ENCODE assay signal across 8 cellular contexts in genomic region chr9:98081477-98082219, GRCh38. TPM values are rescaled to one million over a fixed set of nuclear protein-coding genes. Genes with fewer than 3 reads are reported as not detected.
DNase-seq lines count a peak whose midpoint lies in the region; ATAC-seq and TF ChIP-seq lines count a peak whose summit lies in the region.

No MANE protein-coding gene starts in this region.

- H3K27me3 Mint-ChIP-seq in activated CD4-positive, alpha-beta memory T cell treated with anti-CD3 and anti-CD28 coated beads, Interleukin-2, amount 10 ng/mL, durations not matched to agents 7 days and 5 days = no peaks in the 10 kb centered on the region

- no peaks in the 10 kb centered on the region for H3K9me3 Mint-ChIP-seq in activated CD4-positive, alpha-beta memory T cell treated with anti-CD3 and anti-CD28 coated beads, Interleukin-2, amount 10 ng/mL, durations not matched to agents 7 days and 5 days

- peaks cover 83% of the 10 kb centered on the region for H3K36me3 Mint-ChIP-seq in activated CD4-positive, alpha-beta memory T cell treated with anti-CD3 and anti-CD28 coated beads, Interleukin-2, amount 10 ng/mL, durations not matched to agents 7 days and 5 days (ENCODE audit: low read depth)

- TF ChIP-seq POLR2A in gastroesophageal sphincter (IDR thresholded peaks at IDR 0.05) = no peak

- TF ChIP-seq CTCF in gastroesophageal sphincter (IDR thresholded peaks at IDR 0.05) = no peak

- DNase-seq in HPDE6-E6E7 (ENCODE audit: extremely low spot score) (peak; percentile 60), NCI-H1436 treated with DMSO at 0.1 percent for 48 hours (lab: John Stamatoyannopoulos, UW) (no peak), substantia nigra (lab: John Stamatoyannopoulos, UW) (no peak), DMS114 treated with DMSO at 0.1 percent for 48 hours (lab: John Stamatoyannopoulos, UW; ENCODE audit: unreplicated experiment) (no peak)
- peak; percentile 53 for DNase-seq in activated CD4-positive, alpha-beta memory T cell treated with anti-CD3 and anti-CD28 coated beads, Interleukin-2, amount 10 ng/mL, durations not matched to agents 7 days and 5 days
- peak; percentile 42 for DNase-seq in stimulated activated CD4-positive, alpha-beta T cell treated with anti-CD3 and anti-CD28 coated beads, Interleukin-4, amount 100 ng/mL, for 24 hours

- TF ChIP-seq EP300 in gastroesophageal sphincter (IDR thresholded peaks at IDR 0.05) = no peak

- H3K4me1 ChIP-seq in gastroesophageal sphincter = no peaks in the 10 kb centered on the region

- POLR2A ChIA-PET in activated CD4-positive, alpha-beta memory T cell treated with anti-CD3 and anti-CD28 coated beads, Interleukin-2, amount 10 ng/mL, durations not matched to agents 7 days and 5 days (lab: Charles Lee) = interaction anchor here (0.8 to 2.4 kb wide), 6 partner anchors 8 to 30 kb away, joined by 4 to 10 read pairs (median 6); no protein-coding TSS in a partner anchor

- CTCF ChIA-PET in activated CD4-positive, alpha-beta memory T cell treated with anti-CD3 and anti-CD28 coated beads, Interleukin-2, amount 10 ng/mL, durations not matched to agents 7 days and 5 days (lab: Charles Lee) = interaction anchor here (1.0 to 1.8 kb wide), 2 partner anchors 8 to 37 kb away, joined by 3 to 5 read pairs; partner anchors contain the start of gene TRIM14

- no peak overlapping the region for H3K4me3 ChIP-seq in gastroesophageal sphincter

- peaks cover 46% of the 10 kb centered on the region for H3K4me1 Mint-ChIP-seq in activated CD4-positive, alpha-beta memory T cell treated with anti-CD3 and anti-CD28 coated beads, Interleukin-2, amount 10 ng/mL, durations not matched to agents 7 days and 5 days

- H3K9me3 ChIP-seq in gastroesophageal sphincter = no peaks in the 10 kb centered on the region

- H3K36me3 ChIP-seq in gastroesophageal sphincter = peaks cover 0 to 76% of the 10 kb centered on the region in 2 donors

- no peak overlapping the region for H3K4me3 Mint-ChIP-seq in activated CD4-positive, alpha-beta memory T cell treated with anti-CD3 and anti-CD28 coated beads, Interleukin-2, amount 10 ng/mL, durations not matched to agents 7 days and 5 days

- H3K27ac ChIP-seq in gastroesophageal sphincter (peak overlapping the region in 1 of 4 donors; percentile 14), substantia nigra (ENCODE audit: low read depth, low read length, poor library complexity, severe bottlenecking) (no peak overlapping the region)

- H3K27me3 ChIP-seq in gastroesophageal sphincter = no peaks in the 10 kb centered on the region

- WGBS in gastroesophageal sphincter (ENCODE audit: low coverage in 1 of 2), 2 donors = 69 to 72% methylated on average over 3 of the region's 6 CpGs

- peak overlapping the region; percentile 66 for H3K27ac Mint-ChIP-seq in activated CD4-positive, alpha-beta memory T cell treated with anti-CD3 and anti-CD28 coated beads, Interleukin-2, amount 10 ng/mL, durations not matched to agents 7 days and 5 days

- ATAC-seq in gastroesophageal sphincter = peak; percentile 38
- no peak for ATAC-seq in GM19452 (IDR thresholded peaks at IDR 0.05; ENCODE audit: unreplicated experiment)

RNA-seq across cellular contexts. Expression of gene NANS, which starts 25.1 kb away (rescaled TPM):
- total RNA-seq in activated CD4-positive, alpha-beta memory T cell treated with anti-CD3 and anti-CD28 coated beads, Interleukin-2, amount 10 ng/mL, durations not matched to agents 7 days and 5 days = 10 to 100 TPM; 46.1 to 47.3 TPM
- total RNA-seq in gastroesophageal sphincter = 10 to 100 TPM; 21.5 to 58.3 (median 40.0) TPM

RNA-seq across cellular contexts. Expression of gene TRIM14, which starts 37.4 kb away (rescaled TPM):
- 100 to 1,000 TPM in 1 of 2 experiments, 10 to 100 TPM in 1; 99.4 to 101 TPM for total RNA-seq in activated CD4-positive, alpha-beta memory T cell treated with anti-CD3 and anti-CD28 coated beads, Interleukin-2, amount 10 ng/mL, durations not matched to agents 7 days and 5 days
- 10 to 100 TPM in 3 of 4 donors, 1 to 10 TPM in 1; 7.5 to 12.5 (median 10.5) TPM for total RNA-seq in gastroesophageal sphincter

Comparison
In these comparisons a context has a peak if more than half of its experiments do, and no peak if none do; other contexts are left out.
1. DNase-seq: peak in HPDE6-E6E7 (single experiment), activated CD4-positive, alpha-beta memory T cell treated with anti-CD3 and anti-CD28 coated beads, Interleukin-2, amount 10 ng/mL, durations not matched to agents 7 days and 5 days (single experiment) and stimulated activated CD4-positive, alpha-beta T cell treated with anti-CD3 and anti-CD28 coated beads, Interleukin-4, amount 100 ng/mL, for 24 hours (single experiment); none in NCI-H1436 treated with DMSO at 0.1 percent for 48 hours (single experiment), substantia nigra (0 of 49) and DMS114 treated with DMSO at 0.1 percent for 48 hours (single experiment).
2. RNA of gene TRIM14, which starts 37.4 kb away (total RNA-seq): 99.4 to 101 TPM in activated CD4-positive, alpha-beta memory T cell treated with anti-CD3 and anti-CD28 coated beads, Interleukin-2, amount 10 ng/mL, durations not matched to agents 7 days and 5 days; 7.5 to 12.5 TPM in gastroesophageal sphincter; every median in the first group is over 4 times any median in the second.